ENCODE assay signal across 1 cellular context in genomic region chr9:94899464-94900221, GRCh38.
TF ChIP-seq lines count a peak whose summit lies in the region.

No MANE protein-coding gene starts in this region.

TF ChIP-seq in HepG2, 621 proteins besides CTCF, POLR2A, EP300 and RAD21 (continued from another document and continues in another):
- TF ChIP-seq HMGXB4 (CRISPR knock-in tag; IDR thresholded peaks at IDR 0.05; ENCODE audit: borderline replicate concordance in 1 of 2, low read depth in 1 of 2) (no peak), ZKSCAN5 (CRISPR knock-in tag; IDR thresholded peaks at IDR 0.05) (no peak), NR0B2 (CRISPR knock-in tag; IDR thresholded peaks at IDR 0.05) (no peak), JARID2 (CRISPR knock-in tag; IDR thresholded peaks at IDR 0.05; ENCODE audit: insufficient replicate concordance) (no peak), ZNF790 (CRISPR knock-in tag; IDR thresholded peaks at IDR 0.05; ENCODE audit: borderline replicate concordance) (no peak), GMEB2 (CRISPR knock-in tag; IDR thresholded peaks at IDR 0.05; ENCODE audit: low read depth) (no peak), PRDM10 (CRISPR knock-in tag; IDR thresholded peaks at IDR 0.05; ENCODE audit: low read depth) (0 out of 2 replicates have a peak, but pooled peaks have one; percentile 36), ZNF512 (CRISPR knock-in tag; IDR thresholded peaks at IDR 0.05) (no peak), ZNF703 (CRISPR knock-in tag; IDR thresholded peaks at IDR 0.05; ENCODE audit: borderline replicate concordance) (no peak), ZNF788 (CRISPR knock-in tag; IDR thresholded peaks at IDR 0.05; ENCODE audit: borderline replicate concordance) (peak; percentile 55; the same call in 1 of the 2 replicates), SP1 (IDR thresholded peaks at IDR 0.05) (no peak), SP1 (CRISPR knock-in tag; IDR thresholded peaks at IDR 0.05) (no peak), RARG (CRISPR knock-in tag; IDR thresholded peaks at IDR 0.05; ENCODE audit: low read depth) (no peak), IKZF5 (CRISPR knock-in tag; IDR thresholded peaks at IDR 0.05) (no peak), FOXO4 (CRISPR knock-in tag; conservative IDR thresholded peaks at IDR 0.05) (no peak), ZSCAN20 (CRISPR knock-in tag; IDR thresholded peaks at IDR 0.05; ENCODE audit: borderline replicate concordance) (0 out of 2 replicates have a peak, but pooled peaks have one; percentile 73), ZFP91 (CRISPR knock-in tag; IDR thresholded peaks at IDR 0.05; ENCODE audit: borderline replicate concordance) (no peak), MIER3 (CRISPR knock-in tag; IDR thresholded peaks at IDR 0.05; ENCODE audit: borderline replicate concordance) (no peak), RCOR2 (CRISPR knock-in tag; IDR thresholded peaks at IDR 0.05) (no peak), ZNF468 (CRISPR knock-in tag; IDR thresholded peaks at IDR 0.05) (no peak), TAF15 (IDR thresholded peaks at IDR 0.05; ENCODE audit: low read depth, low read length, poor library complexity, severe bottlenecking) (no peak), ZNF282 (IDR thresholded peaks at IDR 0.05; ENCODE audit: partially characterized antibody) (no peak), HNRNPK (IDR thresholded peaks at IDR 0.05; ENCODE audit: low read depth, low read length, poor library complexity, severe bottlenecking) (no peak), TCF12 (IDR thresholded peaks at IDR 0.05) (no peak), TCF12 (CRISPR knock-in tag; IDR thresholded peaks at IDR 0.05) (no peak), HNF1A (IDR thresholded peaks at IDR 0.05; ENCODE audit: low read depth) (peak; percentile 94), HNF1A (CRISPR knock-in tag; IDR thresholded peaks at IDR 0.05; ENCODE audit: borderline replicate concordance) (peak; percentile 94), ZNF572 (CRISPR knock-in tag; IDR thresholded peaks at IDR 0.05) (no peak), NR2F1 (CRISPR knock-in tag; IDR thresholded peaks at IDR 0.05) (peak in 1 of 2 experiments; percentile 49; a peak in 2 of 4 replicates), SIN3A (IDR thresholded peaks at IDR 0.05; ENCODE audit: borderline replicate concordance, low read depth, low read length) (no peak), NFAT5 (CRISPR knock-in tag; IDR thresholded peaks at IDR 0.05) (no peak)
